Comparison of ENCODE assay signal across 11 cellular contexts in genomic region chr7:50342616-50343114, GRCh38. TPM values are rescaled to one million over a fixed set of nuclear protein-coding genes. Genes with fewer than 3 reads are reported as not detected.
A peak's percentile ranks its signal among the peaks of the same experiment; 100 is the strongest.
DNase-seq lines count a peak whose midpoint lies in the region; ATAC-seq and TF ChIP-seq lines count a peak whose summit lies in the region.
"Had no signal": no experiment of that assay in that cellular context is flagged by ENCODE, and none has a peak within 500 bp of the region (broad histone marks: within the 10 kb centered on the region; RNA-seq: fewer than 3 reads in every experiment).

No MANE protein-coding gene starts in this region.

- H3K4me3 Mint-ChIP-seq in activated CD4-positive, alpha-beta T cell treated with anti-CD3 and anti-CD28 coated beads, Interleukin-2, amount 10 ng/mL, durations not matched to agents 24 days and 14 days, result peak overlapping the region; percentile 80
- no peak overlapping the region for H3K4me3 Mint-ChIP-seq in stimulated activated effector memory CD8-positive, alpha-beta T cell treated with anti-CD3 and anti-CD28 coated beads, Interleukin-12 subunit alpha, Interleukin-12 subunit beta, amount 100 ng/mL, for 72 hours

- no peaks in the 10 kb centered on the region for H3K27me3 Mint-ChIP-seq in activated CD4-positive, alpha-beta T cell treated with anti-CD3 and anti-CD28 coated beads, Interleukin-2, amount 10 ng/mL, durations not matched to agents 24 days and 14 days

- no peaks in the 10 kb centered on the region for H3K9me3 Mint-ChIP-seq in activated CD4-positive, alpha-beta T cell treated with anti-CD3 and anti-CD28 coated beads, Interleukin-2, amount 10 ng/mL, durations not matched to agents 24 days and 14 days
- H3K9me3 Mint-ChIP-seq in stimulated activated effector memory CD8-positive, alpha-beta T cell treated with anti-CD3 and anti-CD28 coated beads, Interleukin-12 subunit alpha, Interleukin-12 subunit beta, amount 100 ng/mL, for 72 hours, result no peaks in the 10 kb centered on the region

- H3K27ac Mint-ChIP-seq in activated CD4-positive, alpha-beta T cell treated with anti-CD3 and anti-CD28 coated beads, Interleukin-2, amount 10 ng/mL, durations not matched to agents 24 days and 14 days, result no peak overlapping the region
- H3K27ac Mint-ChIP-seq in stimulated activated effector memory CD8-positive, alpha-beta T cell treated with anti-CD3 and anti-CD28 coated beads, Interleukin-12 subunit alpha, Interleukin-12 subunit beta, amount 100 ng/mL, for 72 hours, result no peak overlapping the region

- peaks cover 88% of the 10 kb centered on the region for H3K4me1 Mint-ChIP-seq in activated CD4-positive, alpha-beta T cell treated with anti-CD3 and anti-CD28 coated beads, Interleukin-2, amount 10 ng/mL, durations not matched to agents 24 days and 14 days
- H3K4me1 Mint-ChIP-seq in stimulated activated effector memory CD8-positive, alpha-beta T cell treated with anti-CD3 and anti-CD28 coated beads, Interleukin-12 subunit alpha, Interleukin-12 subunit beta, amount 100 ng/mL, for 72 hours, result peaks cover 85% of the 10 kb centered on the region

- no peak for TF ChIP-seq CTCF in fibroblast of mammary gland (conservative IDR thresholded peaks at IDR 0.05; ENCODE audit: control insufficient read depth, insufficient read depth, low read depth, low read length)

- DNase-seq in NCI-H1092 treated with DMSO at 0.1 percent for 48 hours (lab: John Stamatoyannopoulos, UW) (peak; percentile 17), NCI-H1092 (lab: John Stamatoyannopoulos, UW) (no peak), fibroblast of mammary gland (ENCODE audit: low read depth) (peak; percentile 15), Ammon's horn (ENCODE audit: low spot score) (no peak)
- DNase-seq in activated CD4-positive, alpha-beta T cell treated with anti-CD3 and anti-CD28 coated beads, Interleukin-2, amount 10 ng/mL, durations not matched to agents 24 days and 14 days, result peak; percentile 86
- DNase-seq in stimulated activated effector memory CD8-positive, alpha-beta T cell treated with anti-CD3 and anti-CD28 coated beads, Interleukin-12 subunit alpha, Interleukin-12 subunit beta, amount 100 ng/mL, for 72 hours (ENCODE audit: low spot score in 2 of 2), result peak in 1 of 2 donors; percentile 60
- DNase-seq: heart right ventricle; NK-92 treated with Interleukin-12 subunit alpha and Interleukin-12 subunit beta, amount 100 ng/mL, for 24 hours had no signal

- TF ChIP-seq POLR2A in GM18505 (IDR thresholded peaks at IDR 0.05; ENCODE audit: borderline replicate concordance, extremely low read depth, insufficient read depth, insufficient read length), result no peak

- intact Hi-C loops in activated CD4-positive, alpha-beta T cell treated with anti-CD3 and anti-CD28 coated beads, Interleukin-2, amount 10 ng/mL, durations not matched to agents 24 days and 14 days (cut with micrococcal nuclease), result loop anchor here (1.0 kb wide), 1 partner anchor 8 kb away; no protein-coding TSS in a partner anchor

- ATAC-seq in stimulated activated effector memory CD8-positive, alpha-beta T cell treated with anti-CD3 and anti-CD28 coated beads, Interleukin-12 subunit alpha, Interleukin-12 subunit beta, amount 100 ng/mL, for 72 hours, result peak; percentile 38
- ATAC-seq in GM21786 (IDR thresholded peaks at IDR 0.05; ENCODE audit: unreplicated experiment) (no peak), GM18505 (IDR thresholded peaks at IDR 0.05; ENCODE audit: unreplicated experiment) (no peak)
- ATAC-seq: A549 had no signal

- no peak overlapping the region for H3K4me3 ChIP-seq in fibroblast of mammary gland (ENCODE audit: control insufficient read depth, low read depth, low read length)
- H3K4me3 ChIP-seq: A549, heart right ventricle had no signal

- peaks cover 64% of the 10 kb centered on the region for H3K36me3 Mint-ChIP-seq in activated CD4-positive, alpha-beta T cell treated with anti-CD3 and anti-CD28 coated beads, Interleukin-2, amount 10 ng/mL, durations not matched to agents 24 days and 14 days (ENCODE audit: low read depth)
- no peaks in the 10 kb centered on the region for H3K36me3 Mint-ChIP-seq in stimulated activated effector memory CD8-positive, alpha-beta T cell treated with anti-CD3 and anti-CD28 coated beads, Interleukin-12 subunit alpha, Interleukin-12 subunit beta, amount 100 ng/mL, for 72 hours

RNA-seq across cellular contexts. Expression of gene IKZF1, which starts 38.1 kb away (rescaled TPM):
- 282 and 292 TPM in 2 replicates for total RNA-seq in activated CD4-positive, alpha-beta T cell treated with anti-CD3 and anti-CD28 coated beads, Interleukin-2, amount 10 ng/mL, durations not matched to agents 24 days and 14 days

Comparison
In these comparisons a context has a peak if more than half of its experiments do, and no peak if none do; other contexts are left out.
1. DNase-seq: peak in NCI-H1092 treated with DMSO at 0.1 percent for 48 hours (single experiment), activated CD4-positive, alpha-beta T cell treated with anti-CD3 and anti-CD28 coated beads, Interleukin-2, amount 10 ng/mL, durations not matched to agents 24 days and 14 days (single experiment) and fibroblast of mammary gland (single experiment); none in NCI-H1092 (single experiment) and Ammon's horn (single experiment).